ENCODE assay signal across 16 cellular contexts in genomic region chr4:38950159-38950558, GRCh38.
DNase-seq lines count a peak whose midpoint lies in the region; ATAC-seq and TF ChIP-seq lines count a peak whose summit lies in the region.
"Had no signal": no experiment of that assay in that cellular context is flagged by ENCODE, and none has a peak within 500 bp of the region (broad histone marks: within the 10 kb centered on the region; RNA-seq: fewer than 3 reads in every experiment).

No MANE protein-coding gene starts in this region.

- no peak overlapping the region for H3K9ac ChIP-seq in PC-3 (ENCODE audit: low read length)
- H3K9ac ChIP-seq: BLaER1 treated with 17β-estradiol and CSF1 and Interleukin-3, amounts not matched to agents 10 nM and 100 nM had no signal

- H4K20me1 ChIP-seq in PC-3 (ENCODE audit: low read length) = no peaks in the 10 kb centered on the region
- H4K20me1 ChIP-seq: BLaER1 treated with 17β-estradiol and CSF1 and Interleukin-3, amounts not matched to agents 10 nM and 100 nM had no signal

- no peak overlapping the region for H3K4me2 ChIP-seq in PC-3 (ENCODE audit: low read length)
- H3K4me2 ChIP-seq: BLaER1 treated with 17β-estradiol and CSF1 and Interleukin-3, amounts not matched to agents 10 nM and 100 nM had no signal

- H3K36me3 Mint-ChIP-seq in osteocyte (ENCODE audit: unreplicated experiment) = peaks cover 8% of the 10 kb centered on the region

- peak overlapping the region; percentile 71 for H3K27ac Mint-ChIP-seq in osteocyte (ENCODE audit: unreplicated experiment)

- H3K36me3 ChIP-seq in PC-3 (ENCODE audit: low read depth, low read length) = no peaks in the 10 kb centered on the region
- H3K36me3 ChIP-seq in effector memory CD4-positive, alpha-beta T cell (ENCODE audit: control insufficient read depth, insufficient read depth, low read length) = no peaks in the 10 kb centered on the region
- H3K36me3 ChIP-seq: BLaER1 treated with 17β-estradiol and CSF1 and Interleukin-3, amounts not matched to agents 10 nM and 100 nM had no signal

- no peak overlapping the region for H3K4me3 Mint-ChIP-seq in osteocyte (ENCODE audit: unreplicated experiment)

- CTCF ChIA-PET in PC-3 (lab: Charles Lee) = no interaction called here

- peak overlapping the region; percentile 42; the same call in 1 of the 2 replicates for H3K27ac ChIP-seq in PC-3 (ENCODE audit: low read length)
- H3K27ac ChIP-seq in effector memory CD4-positive, alpha-beta T cell (ENCODE audit: insufficient read depth, low read length, poor library complexity, severe bottlenecking) = peak overlapping the region; percentile 60
- H3K27ac ChIP-seq: BLaER1 treated with 17β-estradiol and CSF1 and Interleukin-3, amounts not matched to agents 10 nM and 100 nM; tibial nerve had no signal

- H3K27me3 ChIP-seq in PC-3 (ENCODE audit: low read length) = no peaks in the 10 kb centered on the region
- H3K27me3 ChIP-seq in effector memory CD4-positive, alpha-beta T cell (replicated peaks; ENCODE audit: control insufficient read depth, insufficient read depth, low read length, poor library complexity, severe bottlenecking) = no peaks in the 10 kb centered on the region
- H3K27me3 ChIP-seq: BLaER1 treated with 17β-estradiol and CSF1 and Interleukin-3, amounts not matched to agents 10 nM and 100 nM; tibial nerve had no signal

- H3K27me3 Mint-ChIP-seq in osteocyte (ENCODE audit: unreplicated experiment) = no peaks in the 10 kb centered on the region

- DNase-seq in EH (ENCODE audit: low read depth) (peak; percentile 37), PC-3 (no peak), osteocyte (ENCODE audit: extremely low spot score, unreplicated experiment) (no peak), NCI-H345 treated with DMSO at 0.1 percent for 48 hours (lab: John Stamatoyannopoulos, UW; ENCODE audit: unreplicated experiment) (no peak)
- no peak for DNase-seq in effector memory CD4-positive, alpha-beta T cell
- DNase-seq in activated CD8-positive, alpha-beta memory T cell treated with anti-CD3 and anti-CD28 coated beads for 24 hours = no peak
- DNase-seq: activated gamma-delta T cell, aorta, KBM-7, left ventricle myocardium superior, NCI-H1092, NCI-H774, posterior cingulate gyrus had no signal

- ATAC-seq in PC-3 (no peak), GM18498 (IDR thresholded peaks at IDR 0.05; ENCODE audit: unreplicated experiment) (no peak)
- ATAC-seq: left ventricle myocardium superior had no signal

- H3K79me2 ChIP-seq in PC-3 (ENCODE audit: low read length) = no peaks in the 10 kb centered on the region

- intact Hi-C loops in PC-3 (cut with micrococcal nuclease) = no loop called here

- H3K9me3 Mint-ChIP-seq in osteocyte (ENCODE audit: unreplicated experiment) = no peaks in the 10 kb centered on the region

- H3K9me2 ChIP-seq in PC-3 (replicated peaks; ENCODE audit: low read length) = no peaks in the 10 kb centered on the region

- TF ChIP-seq CTCF in PC-3 (conservative IDR thresholded peaks at IDR 0.05; ENCODE audit: low read depth, low read length) (no peak), osteocyte (IDR thresholded peaks at IDR 0.05) (no peak)

- no peaks in the 10 kb centered on the region for H3F3A ChIP-seq in PC-3 (ENCODE audit: low read length, unreplicated experiment)

- no peak overlapping the region for H3K4me3 ChIP-seq in PC-3 (ENCODE audit: low read length)
- no peak overlapping the region for H3K4me3 ChIP-seq in effector memory CD4-positive, alpha-beta T cell (ENCODE audit: insufficient read depth, low read depth, low read length, poor library complexity, severe bottlenecking)
- H3K4me3 ChIP-seq: BLaER1 treated with 17β-estradiol and CSF1 and Interleukin-3, amounts not matched to agents 10 nM and 100 nM; tibial nerve had no signal

- H3K9me3 ChIP-seq in PC-3 (ENCODE audit: low read length) = no peaks in the 10 kb centered on the region
- no peaks in the 10 kb centered on the region for H3K9me3 ChIP-seq in effector memory CD4-positive, alpha-beta T cell (ENCODE audit: control insufficient read depth, low read length)
- H3K9me3 ChIP-seq: BLaER1 treated with 17β-estradiol and CSF1 and Interleukin-3, amounts not matched to agents 10 nM and 100 nM; tibial nerve had no signal

- BruUV-seq in PC-3 (replicated peaks; lab: Mats Ljungman, UMichigan) = no TSS peak

- peaks cover 38% of the 10 kb centered on the region for H3K4me1 Mint-ChIP-seq in osteocyte (ENCODE audit: unreplicated experiment)

- POLR2A ChIA-PET in PC-3 (lab: Charles Lee; ENCODE audit: unreplicated experiment) = no interaction called here

- peaks cover 21% of the 10 kb centered on the region for H3K4me1 ChIP-seq in PC-3 (ENCODE audit: insufficient read depth, low read length)
- H3K4me1 ChIP-seq in effector memory CD4-positive, alpha-beta T cell (ENCODE audit: control insufficient read depth, insufficient read depth, low read length, poor library complexity, severe bottlenecking) = peaks cover 7% of the 10 kb centered on the region
- H3K4me1 ChIP-seq: BLaER1 treated with 17β-estradiol and CSF1 and Interleukin-3, amounts not matched to agents 10 nM and 100 nM had no signal

- no peak overlapping the region for H2AFZ ChIP-seq in PC-3 (ENCODE audit: low read length)
